ENCODE assay signal across 17 cellular contexts in genomic region chr12:42725839-42726238, GRCh38.
DNase-seq lines count a peak whose midpoint lies in the region; ATAC-seq and TF ChIP-seq lines count a peak whose summit lies in the region.
"Had no signal": no experiment of that assay in that cellular context is flagged by ENCODE, and none has a peak within 500 bp of the region (broad histone marks: within the 10 kb centered on the region; RNA-seq: fewer than 3 reads in every experiment).

No MANE protein-coding gene starts in this region.

- no peak overlapping the region for H3K9ac ChIP-seq in endodermal cell (ENCODE audit: extremely low read depth, low read length, poor library complexity, severe bottlenecking)
- H3K9ac ChIP-seq: BLaER1 treated with 17β-estradiol and CSF1 and Interleukin-3, amounts not matched to agents 10 nM and 100 nM had no signal

- H3K27ac Mint-ChIP-seq in endodermal cell, result no peak overlapping the region
- H3K27ac Mint-ChIP-seq: activated naive CD4-positive, alpha-beta T cell treated with anti-CD3 and anti-CD28 coated beads, Interleukin-2, amount 50 U/mL, for 72 hours; dendritic cell treated with granulocyte-macrophage colony-stimulating factor and Interleukin-4, amounts not matched to agents 40 ng/mL and 50 ng/mL, for 4 days had no signal

- CTCF ChIA-PET in BJ (lab: Yijun Ruan, JAX), result interaction anchor here (1.2 kb wide), 1 partner anchor 15 kb away, joined by 5 read pairs; no protein-coding TSS in a partner anchor

- no peak overlapping the region for H3K27ac ChIP-seq in endodermal cell (ENCODE audit: low read depth, low read length)
- H3K27ac ChIP-seq: BLaER1 treated with 17β-estradiol and CSF1 and Interleukin-3, amounts not matched to agents 10 nM and 100 nM; ovary had no signal

- H3K4me1 ChIP-seq in endodermal cell (ENCODE audit: control insufficient read depth, insufficient read depth, low read length), result no peaks in the 10 kb centered on the region

- no peaks in the 10 kb centered on the region for H3K27me3 Mint-ChIP-seq in endodermal cell (ENCODE audit: insufficient read depth)
- H3K27me3 Mint-ChIP-seq: dendritic cell treated with granulocyte-macrophage colony-stimulating factor and Interleukin-4, amounts not matched to agents 40 ng/mL and 50 ng/mL, for 4 days had no signal

- 100% methylated on average over 1 of the region's 1 CpG; no CpG with 5 or more reads in 1 of the 2 experiments for WGBS in endodermal cell (ENCODE audit: insufficient coverage in 1 of 2, insufficient read length in 1 of 2), 2 experiments

- H3K4me3 Mint-ChIP-seq in endodermal cell, result no peak overlapping the region
- H3K4me3 Mint-ChIP-seq: dendritic cell treated with granulocyte-macrophage colony-stimulating factor and Interleukin-4, amounts not matched to agents 40 ng/mL and 50 ng/mL, for 4 days had no signal

- no peaks in the 10 kb centered on the region for H3K36me3 ChIP-seq in BJ (ENCODE audit: control insufficient read depth, insufficient read depth, low read length)
- H3K36me3 ChIP-seq in endodermal cell (ENCODE audit: control insufficient read depth, insufficient read depth, low read length), result no peaks in the 10 kb centered on the region
- H3K36me3 ChIP-seq: BLaER1 treated with 17β-estradiol and CSF1 and Interleukin-3, amounts not matched to agents 10 nM and 100 nM; ovary had no signal

- H3K36me3 Mint-ChIP-seq in endodermal cell (ENCODE audit: low read depth), result peaks cover 10% of the 10 kb centered on the region
- H3K36me3 Mint-ChIP-seq: activated naive CD4-positive, alpha-beta T cell treated with anti-CD3 and anti-CD28 coated beads, Interleukin-2, amount 50 U/mL, for 72 hours had no signal

- POLR2A ChIA-PET in BJ (lab: Charles Lee), result no interaction called here

- no peaks in the 10 kb centered on the region for H3K4me1 Mint-ChIP-seq in endodermal cell

- H3K4me3 ChIP-seq in BJ (ENCODE audit: low read depth, low read length), result no peak overlapping the region
- H3K4me3 ChIP-seq in endodermal cell (ENCODE audit: low read length), result peak overlapping the region; percentile 63
- H3K4me3 ChIP-seq: BLaER1 treated with 17β-estradiol and CSF1 and Interleukin-3, amounts not matched to agents 10 nM and 100 nM; ovary had no signal

- TF ChIP-seq CTCF in BJ (IDR thresholded peaks at IDR 0.05; ENCODE audit: insufficient read depth, low read depth, low read length) (no peak), endodermal cell (conservative IDR thresholded peaks at IDR 0.05) (no peak)

- no peak for ATAC-seq in GM19455 (IDR thresholded peaks at IDR 0.05; ENCODE audit: unreplicated experiment)
- ATAC-seq in GM18511 (IDR thresholded peaks at IDR 0.05; ENCODE audit: unreplicated experiment), result no peak
- ATAC-seq: activated naive CD4-positive, alpha-beta T cell treated with anti-CD3 and anti-CD28 coated beads, Interleukin-2, amount 50 U/mL, for 72 hours had no signal

- peaks cover 2% of the 10 kb centered on the region for H3K9me3 Mint-ChIP-seq in endodermal cell

- no peaks in the 10 kb centered on the region for H3K27me3 ChIP-seq in BJ (ENCODE audit: control insufficient read depth, insufficient read depth, low read length)
- H3K27me3 ChIP-seq in endodermal cell (ENCODE audit: control insufficient read depth, insufficient read depth, low read length, poor library complexity, severe bottlenecking), result no peaks in the 10 kb centered on the region
- H3K27me3 ChIP-seq: BLaER1 treated with 17β-estradiol and CSF1 and Interleukin-3, amounts not matched to agents 10 nM and 100 nM; ovary had no signal

- DNase-seq in BJ (ENCODE audit: low read depth) (peak; percentile 39), RPMI7951 (ENCODE audit: low read depth) (peak; percentile 95), endodermal cell (no peak), kidney tubule cell (ENCODE audit: low spot score) (peak; percentile 82), SIG-M5 (lab: John Stamatoyannopoulos, UW) (no peak), LoVo (ENCODE audit: low spot score) (no peak)
- DNase-seq: DMS79 treated with DMSO at 0.1 percent for 48 hours, glutamatergic neuron, islet precursor cell, NCI-H187 treated with DMSO at 0.1 percent for 48 hours, ovary, T-helper 2 cell had no signal

- H3K9me3 ChIP-seq in endodermal cell (ENCODE audit: control insufficient read depth, low read length), result peaks cover 44% of the 10 kb centered on the region
- H3K9me3 ChIP-seq: ovary had no signal

Comparison
In these comparisons a context has a peak if more than half of its experiments do, and no peak if none do; other contexts are left out.
1. DNase-seq: peak in BJ (single experiment), RPMI7951 (single experiment) and kidney tubule cell (single experiment); none in endodermal cell (single experiment), SIG-M5 (single experiment) and LoVo (single experiment).